Comparison of ENCODE assay signal across 17 cellular contexts in the genomic region with DNA sequence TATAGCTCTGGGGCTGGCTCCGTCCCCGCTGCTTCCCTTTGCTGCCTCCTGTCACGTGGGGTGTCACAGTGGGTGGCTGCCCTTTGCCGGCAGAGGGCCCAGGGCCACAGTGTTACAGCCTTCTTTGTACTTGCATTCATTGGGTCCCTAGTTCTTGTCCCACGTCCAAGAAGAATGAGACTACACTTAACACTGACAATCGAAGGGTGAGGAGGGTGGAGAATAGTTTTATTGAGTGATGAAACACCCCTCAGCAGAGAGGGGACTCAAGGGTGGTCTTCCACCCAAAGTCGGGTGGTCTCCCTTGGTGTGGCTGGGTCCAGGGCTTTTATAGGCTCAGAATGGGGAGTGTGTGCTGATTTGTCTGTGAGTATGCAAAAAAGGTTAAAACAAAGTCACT. TPM values are rescaled to one million over a fixed set of nuclear protein-coding genes. Genes with fewer than 3 reads are reported as not detected.
DNase-seq lines count a peak whose midpoint lies in the region; ATAC-seq and TF ChIP-seq lines count a peak whose summit lies in the region.
"Had no signal": no experiment of that assay in that cellular context is flagged by ENCODE, and none has a peak within 500 bp of the region (broad histone marks: within the 10 kb centered on the region; RNA-seq: fewer than 3 reads in every experiment).

No MANE protein-coding gene starts in this region.

- DNase-seq in activated naive CD4-positive, alpha-beta T cell treated with anti-CD3 and anti-CD28 coated beads, Interleukin-2, amount 50 U/mL, for 72 hours (ENCODE audit: low spot score in 2 of 2) = no peak
- no peak for DNase-seq in activated naive CD4-positive, alpha-beta T cell treated with Interleukin-2 at 50 U/mL for 16 hours
- DNase-seq in OCI-LY7 (ENCODE audit: low spot score) (peak; percentile 62), fibroblast of the aortic adventitia (ENCODE audit: low read depth) (no peak), suprapubic skin (ENCODE audit: low spot score in 2 of 2) (no peak), NCI-H524 treated with DMSO at 0.1 percent for 48 hours (lab: John Stamatoyannopoulos, UW) (no peak), NCI-H1436 (lab: John Stamatoyannopoulos, UW) (no peak)
- DNase-seq: activated CD4-positive, alpha-beta T cell treated with anti-CD3 and anti-CD28 coated beads for 4 hours; adrenal gland; BE2C; dermis blood vessel endothelial cell; GDM1; MG63; NCI-H2227 treated with DMSO at 0.1 percent for 48 hours; PC-3 had no signal

- peaks cover 11 to 29% of the 10 kb centered on the region in 2 donors for H3K36me3 Mint-ChIP-seq in activated naive CD4-positive, alpha-beta T cell treated with anti-CD3 and anti-CD28 coated beads, Interleukin-2, amount 50 U/mL, for 72 hours

- TF ChIP-seq CTCF in OCI-LY7 (conservative IDR thresholded peaks at IDR 0.05; ENCODE audit: low read length) (no peak), fibroblast of the aortic adventitia (IDR thresholded peaks at IDR 0.05; ENCODE audit: insufficient read depth, low read length) (no peak), suprapubic skin (IDR thresholded peaks at IDR 0.05) (no peak)

- no peak for TF ChIP-seq POLR2A in suprapubic skin (IDR thresholded peaks at IDR 0.05)

- H3K27ac ChIP-seq in OCI-LY7 (ENCODE audit: low read depth, low read length, poor library complexity, severe bottlenecking) (no peak overlapping the region), suprapubic skin (no peak overlapping the region)
- H3K27ac ChIP-seq: adrenal gland, HL-60 had no signal

- H3K79me2 ChIP-seq in OCI-LY7 (ENCODE audit: insufficient read depth, low read depth, low read length) = peaks cover 85% of the 10 kb centered on the region

- CTCF ChIA-PET in OCI-LY7 (lab: Charles Lee; ENCODE audit: unreplicated experiment) = no interaction called here

- no peak for TF ChIP-seq EP300 in suprapubic skin (IDR thresholded peaks at IDR 0.05)

- WGBS in suprapubic skin = 97% methylated on average over 7 of the region's 7 CpGs

- no peak overlapping the region for H2AFZ ChIP-seq in OCI-LY7 (ENCODE audit: low read length)

- H3K4me2 ChIP-seq in OCI-LY7 (ENCODE audit: low read length) = no peak overlapping the region

- H3K9me2 ChIP-seq in OCI-LY7 (ENCODE audit: insufficient read depth, low read length) = no peaks in the 10 kb centered on the region

- BruUV-seq in OCI-LY7 (replicated peaks; lab: Mats Ljungman, UMichigan) = no TSS peak

- H3K4me3 ChIP-seq in OCI-LY7 (ENCODE audit: low read depth, low read length, poor library complexity, severe bottlenecking) = peak overlapping the region; percentile 89
- peak overlapping the region; percentile 38 for H3K4me3 ChIP-seq in fibroblast of the aortic adventitia (ENCODE audit: low read depth, low read length)
- peak overlapping the region; percentile 92 for H3K4me3 ChIP-seq in suprapubic skin

- peaks cover 25% of the 10 kb centered on the region for H3K4me1 ChIP-seq in OCI-LY7 (ENCODE audit: insufficient read depth, low read length, poor library complexity, severe bottlenecking)
- peaks cover 51% of the 10 kb centered on the region for H3K4me1 ChIP-seq in suprapubic skin
- H3K4me1 ChIP-seq: BE2C had no signal

- H3K27me3 ChIP-seq in suprapubic skin = no peaks in the 10 kb centered on the region
- H3K27me3 ChIP-seq: adrenal gland, BE2C, MG63 had no signal

- H3K36me3 ChIP-seq in OCI-LY7 (ENCODE audit: insufficient read depth, low read length) (peaks cover 42% of the 10 kb centered on the region), suprapubic skin (no peaks in the 10 kb centered on the region)
- H3K36me3 ChIP-seq: adrenal gland had no signal

- peaks cover 0 to 3% of the 10 kb centered on the region in 2 donors for H3K9me3 Mint-ChIP-seq in activated naive CD4-positive, alpha-beta T cell treated with anti-CD3 and anti-CD28 coated beads, Interleukin-2, amount 50 U/mL, for 72 hours

- 0 out of 2 replicates have a peak, but pooled peaks cover 4% of the 10 kb centered on the region for H4K20me1 ChIP-seq in OCI-LY7 (ENCODE audit: insufficient read depth, low read length)

- H3K9me3 ChIP-seq in OCI-LY7 (ENCODE audit: low read length) (peaks cover 23% of the 10 kb centered on the region), suprapubic skin (no peaks in the 10 kb centered on the region)
- H3K9me3 ChIP-seq: adrenal gland, BE2C, MG63 had no signal

- intact Hi-C loops in OCI-LY7 (cut with micrococcal nuclease; ENCODE audit: unreplicated experiment) = loop anchor here (10.0 kb wide), 1 partner anchor 285 kb away; a partner anchor contains a TSS

- ATAC-seq in activated naive CD4-positive, alpha-beta T cell treated with anti-CD3 and anti-CD28 coated beads, Interleukin-2, amount 50 U/mL, for 72 hours = no peak
- no peak for ATAC-seq in HG02938 (IDR thresholded peaks at IDR 0.05; ENCODE audit: unreplicated experiment)
- ATAC-seq: PC-3 had no signal

- POLR2A ChIA-PET in OCI-LY7 (lab: Charles Lee) = no interaction called here

- peak overlapping the region; percentile 76 to 82 for H3K27ac Mint-ChIP-seq in activated naive CD4-positive, alpha-beta T cell treated with anti-CD3 and anti-CD28 coated beads, Interleukin-2, amount 50 U/mL, for 72 hours

RNA-seq across cellular contexts. Expression of a gene that starts 1.9 kb away (rescaled TPM):
- total RNA-seq in activated naive CD4-positive, alpha-beta T cell treated with anti-CD3 and anti-CD28 coated beads, Interleukin-2, amount 50 U/mL, for 72 hours = 100 to 1,000 TPM; 103 to 107 TPM
- 72.4 and 78.0 TPM in 2 replicates for total RNA-seq in OCI-LY7 (2014; rRNA removed; shearing (Covaris generic))
- total RNA-seq in OCI-LY7 (2022) = 133 and 152 TPM in 2 replicates
- total RNA-seq in fibroblast of the aortic adventitia (ENCODE audit: low replicate concordance) = 22.3 and 52.0 TPM in 2 replicates
- 100 to 1,000 TPM in 1 of 4 donors, 10 to 100 TPM in 3; 50.5 to 173 (median 88.0) TPM for total RNA-seq in suprapubic skin

RNA-seq across cellular contexts. Expression of a gene that starts 2.4 kb away (rescaled TPM):
- 10 to 100 TPM; 42.2 to 45.8 TPM for total RNA-seq in activated naive CD4-positive, alpha-beta T cell treated with anti-CD3 and anti-CD28 coated beads, Interleukin-2, amount 50 U/mL, for 72 hours
- total RNA-seq in OCI-LY7 (2014; rRNA removed; shearing (Covaris generic)) = 55.4 and 65.6 TPM in 2 replicates
- 55.6 and 61.6 TPM in 2 replicates for total RNA-seq in OCI-LY7 (2022)
- total RNA-seq in fibroblast of the aortic adventitia (ENCODE audit: low replicate concordance) = 26.4 and 27.0 TPM in 2 replicates
- total RNA-seq in suprapubic skin = 10 to 100 TPM; 46.4 to 56.2 (median 51.2) TPM

RNA-seq across cellular contexts. Expression of a gene that starts 47.2 kb away (rescaled TPM):
- 10 to 100 TPM; 85.5 to 92.9 TPM for total RNA-seq in activated naive CD4-positive, alpha-beta T cell treated with anti-CD3 and anti-CD28 coated beads, Interleukin-2, amount 50 U/mL, for 72 hours
- 104 and 118 TPM in 2 replicates for total RNA-seq in OCI-LY7 (2014; rRNA removed; shearing (Covaris generic))
- 127 and 129 TPM in 2 replicates for total RNA-seq in OCI-LY7 (2022)
- total RNA-seq in fibroblast of the aortic adventitia (ENCODE audit: low replicate concordance) = 12.8 and 41.8 TPM in 2 replicates
- total RNA-seq in suprapubic skin = 10 to 100 TPM; 14.6 to 29.1 (median 18.2) TPM

Comparison
In these comparisons a context has a peak if more than half of its experiments do, and no peak if none do; other contexts are left out.
1. H3K4me3 ChIP-seq: peak in every context shown above with its lines; median percentile 92 in suprapubic skin; 89 in OCI-LY7; 38 in fibroblast of the aortic adventitia.